Comparison of ENCODE assay signal across 26 cellular contexts in genomic region chr4:115259651-115260050, GRCh38.
"Had no signal": no experiment of that assay in that cellular context is flagged by ENCODE, and none has a peak within 500 bp of the region (broad histone marks: within the 10 kb centered on the region; RNA-seq: fewer than 3 reads in every experiment).

No MANE protein-coding gene starts in this region.

- H3K9me3 Mint-ChIP-seq: dendritic cell treated with granulocyte-macrophage colony-stimulating factor and Interleukin-4, amounts not matched to agents 40 ng/mL and 50 ng/mL, for 4 days; endodermal cell; mesothelial cell of epicardium; naive B cell; neural progenitor cell; stimulated activated naive B cell treated with anti-CD40 and anti-IgM and Interleukin-4, amounts not matched to agents 10 μg/mL and 1 μg/mL and 100 μg/mL, for 72 hours; stimulated activated naive CD8-positive, alpha-beta T cell treated with anti-CD3 and anti-CD28 coated beads, Interleukin-15, Interleukin-2, amounts not matched to agents 100 ng/mL and 50 ng/mL, for 24 hours had no signal

- H3K36me3 Mint-ChIP-seq: mesothelial cell of epicardium; naive B cell; neural progenitor cell; stimulated activated naive B cell treated with anti-CD40 and anti-IgM and Interleukin-4, amounts not matched to agents 10 μg/mL and 1 μg/mL and 100 μg/mL, for 72 hours had no signal

- H3K4me1 Mint-ChIP-seq: mesothelial cell of epicardium; naive B cell; nephron; neural progenitor cell; stimulated activated naive B cell treated with anti-CD40 and anti-IgM and Interleukin-4, amounts not matched to agents 10 μg/mL and 1 μg/mL and 100 μg/mL, for 72 hours had no signal

- H3K4me3 ChIP-seq: colonic mucosa, gastrocnemius medialis, left lung, mucosa of descending colon, neural progenitor cell, prostate gland, right atrium auricular region, thoracic aorta, transverse colon, vagina had no signal

- H3K27ac ChIP-seq: colonic mucosa, epithelial cell of prostate, gastrocnemius medialis, left lung, neural progenitor cell, prostate gland, right atrium auricular region, thoracic aorta, transverse colon, vagina had no signal

- H3K36me3 ChIP-seq: colonic mucosa, gastrocnemius medialis, left lung, neural progenitor cell, prostate gland, right atrium auricular region, thoracic aorta, transverse colon, vagina had no signal

- H3K27ac Mint-ChIP-seq: dendritic cell treated with granulocyte-macrophage colony-stimulating factor and Interleukin-4, amounts not matched to agents 40 ng/mL and 50 ng/mL, for 4 days; endodermal cell; mesothelial cell of epicardium; naive B cell; nephron; neural progenitor cell; stimulated activated naive B cell treated with anti-CD40 and anti-IgM and Interleukin-4, amounts not matched to agents 10 μg/mL and 1 μg/mL and 100 μg/mL, for 72 hours; stimulated activated naive CD8-positive, alpha-beta T cell treated with anti-CD3 and anti-CD28 coated beads, Interleukin-15, Interleukin-2, amounts not matched to agents 100 ng/mL and 50 ng/mL, for 24 hours had no signal

- ATAC-seq: esophagus mucosa; gastrocnemius medialis; left lung; sciatic nerve; stimulated activated naive B cell treated with anti-CD40 and anti-IgM and Interleukin-4, amounts not matched to agents 10 μg/mL and 1 μg/mL and 100 μg/mL, for 72 hours had no signal

- H3K4me3 Mint-ChIP-seq: dendritic cell treated with granulocyte-macrophage colony-stimulating factor and Interleukin-4, amounts not matched to agents 40 ng/mL and 50 ng/mL, for 4 days; endodermal cell; mesothelial cell of epicardium; naive B cell; nephron; neural progenitor cell; stimulated activated naive B cell treated with anti-CD40 and anti-IgM and Interleukin-4, amounts not matched to agents 10 μg/mL and 1 μg/mL and 100 μg/mL, for 72 hours; stimulated activated naive CD8-positive, alpha-beta T cell treated with anti-CD3 and anti-CD28 coated beads, Interleukin-15, Interleukin-2, amounts not matched to agents 100 ng/mL and 50 ng/mL, for 24 hours had no signal

- DNase-seq: colonic mucosa; effector CD8-positive, alpha-beta T cell; endodermal cell; foreskin fibroblast; gastrocnemius medialis; head of caudate nucleus; left lung; mesenchymal stem cell; mucosa of descending colon; naive B cell; stimulated activated CD4-positive, alpha-beta T cell treated with anti-CD3 and anti-CD28 coated beads, Interleukin-2, amount 100 ng/mL, for 24 hours; stimulated activated CD4-positive, alpha-beta T cell treated with anti-CD3 and anti-CD28 coated beads, Interleukin-4, amount 100 ng/mL, for 4 hours; stimulated activated naive B cell treated with anti-CD40 and anti-IgM and Interleukin-4, amounts not matched to agents 10 μg/mL and 1 μg/mL and 100 μg/mL, for 72 hours; transverse colon had no signal

- H3K27me3 ChIP-seq: colonic mucosa, gastrocnemius medialis, left lung, neural progenitor cell, right atrium auricular region, transverse colon, vagina had no signal

- H3K27me3 Mint-ChIP-seq: dendritic cell treated with granulocyte-macrophage colony-stimulating factor and Interleukin-4, amounts not matched to agents 40 ng/mL and 50 ng/mL, for 4 days; naive B cell; stimulated activated naive B cell treated with anti-CD40 and anti-IgM and Interleukin-4, amounts not matched to agents 10 μg/mL and 1 μg/mL and 100 μg/mL, for 72 hours; stimulated activated naive CD8-positive, alpha-beta T cell treated with anti-CD3 and anti-CD28 coated beads, Interleukin-15, Interleukin-2, amounts not matched to agents 100 ng/mL and 50 ng/mL, for 24 hours had no signal

- H3K4me1 ChIP-seq: colonic mucosa, gastrocnemius medialis, left lung, neural progenitor cell, prostate gland, right atrium auricular region, transverse colon, vagina had no signal

- H3K9me3 ChIP-seq: colonic mucosa, gastrocnemius medialis, left lung, mucosa of descending colon, prostate gland, right atrium auricular region, thoracic aorta, transverse colon, vagina had no signal
